In the genomic region with DNA sequence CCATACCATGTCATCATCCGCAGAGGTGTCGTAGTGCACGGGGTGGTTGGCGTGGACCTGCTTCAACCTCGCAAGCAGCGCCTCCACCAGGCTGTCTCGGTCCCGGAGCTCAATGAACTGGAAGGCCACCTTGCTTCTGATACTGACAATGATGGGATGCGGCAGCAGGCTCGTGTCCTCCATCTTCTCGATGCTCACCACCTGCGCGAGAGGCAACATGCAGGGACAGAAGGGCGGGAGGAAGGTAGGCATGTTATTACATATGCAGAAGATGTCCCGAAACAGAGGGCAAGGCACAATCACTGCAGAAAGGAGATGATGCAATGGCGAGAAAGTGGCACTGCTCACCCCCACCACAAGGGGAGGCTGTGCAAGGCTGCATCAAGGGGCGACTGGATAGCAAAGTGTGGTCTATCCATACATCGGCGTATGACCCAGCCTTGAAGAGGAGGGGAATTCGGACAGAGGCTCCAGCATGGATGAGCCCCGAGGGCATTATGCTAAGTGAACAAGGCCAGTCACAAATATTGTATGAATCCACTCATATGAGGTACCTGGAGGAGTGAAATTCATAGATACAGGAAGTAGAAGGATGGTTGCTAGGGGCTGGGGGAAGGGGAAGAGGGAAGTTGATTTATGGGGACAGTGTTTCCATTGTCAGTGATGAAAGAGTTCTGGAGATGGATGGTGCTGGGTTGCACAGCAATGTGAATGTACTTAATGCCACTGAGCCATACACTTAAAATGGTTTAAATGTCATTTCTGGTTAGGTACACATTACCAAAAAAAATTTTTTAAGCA, we compare ENCODE assay signal across 1 cellular context.
TF ChIP-seq lines count a peak whose summit lies in the region.

No MANE protein-coding gene starts in this region.

TF ChIP-seq in HepG2, 621 proteins besides CTCF, POLR2A, EP300 and RAD21 (continued from another document and continues in another):
- TF ChIP-seq, protein P1, sequence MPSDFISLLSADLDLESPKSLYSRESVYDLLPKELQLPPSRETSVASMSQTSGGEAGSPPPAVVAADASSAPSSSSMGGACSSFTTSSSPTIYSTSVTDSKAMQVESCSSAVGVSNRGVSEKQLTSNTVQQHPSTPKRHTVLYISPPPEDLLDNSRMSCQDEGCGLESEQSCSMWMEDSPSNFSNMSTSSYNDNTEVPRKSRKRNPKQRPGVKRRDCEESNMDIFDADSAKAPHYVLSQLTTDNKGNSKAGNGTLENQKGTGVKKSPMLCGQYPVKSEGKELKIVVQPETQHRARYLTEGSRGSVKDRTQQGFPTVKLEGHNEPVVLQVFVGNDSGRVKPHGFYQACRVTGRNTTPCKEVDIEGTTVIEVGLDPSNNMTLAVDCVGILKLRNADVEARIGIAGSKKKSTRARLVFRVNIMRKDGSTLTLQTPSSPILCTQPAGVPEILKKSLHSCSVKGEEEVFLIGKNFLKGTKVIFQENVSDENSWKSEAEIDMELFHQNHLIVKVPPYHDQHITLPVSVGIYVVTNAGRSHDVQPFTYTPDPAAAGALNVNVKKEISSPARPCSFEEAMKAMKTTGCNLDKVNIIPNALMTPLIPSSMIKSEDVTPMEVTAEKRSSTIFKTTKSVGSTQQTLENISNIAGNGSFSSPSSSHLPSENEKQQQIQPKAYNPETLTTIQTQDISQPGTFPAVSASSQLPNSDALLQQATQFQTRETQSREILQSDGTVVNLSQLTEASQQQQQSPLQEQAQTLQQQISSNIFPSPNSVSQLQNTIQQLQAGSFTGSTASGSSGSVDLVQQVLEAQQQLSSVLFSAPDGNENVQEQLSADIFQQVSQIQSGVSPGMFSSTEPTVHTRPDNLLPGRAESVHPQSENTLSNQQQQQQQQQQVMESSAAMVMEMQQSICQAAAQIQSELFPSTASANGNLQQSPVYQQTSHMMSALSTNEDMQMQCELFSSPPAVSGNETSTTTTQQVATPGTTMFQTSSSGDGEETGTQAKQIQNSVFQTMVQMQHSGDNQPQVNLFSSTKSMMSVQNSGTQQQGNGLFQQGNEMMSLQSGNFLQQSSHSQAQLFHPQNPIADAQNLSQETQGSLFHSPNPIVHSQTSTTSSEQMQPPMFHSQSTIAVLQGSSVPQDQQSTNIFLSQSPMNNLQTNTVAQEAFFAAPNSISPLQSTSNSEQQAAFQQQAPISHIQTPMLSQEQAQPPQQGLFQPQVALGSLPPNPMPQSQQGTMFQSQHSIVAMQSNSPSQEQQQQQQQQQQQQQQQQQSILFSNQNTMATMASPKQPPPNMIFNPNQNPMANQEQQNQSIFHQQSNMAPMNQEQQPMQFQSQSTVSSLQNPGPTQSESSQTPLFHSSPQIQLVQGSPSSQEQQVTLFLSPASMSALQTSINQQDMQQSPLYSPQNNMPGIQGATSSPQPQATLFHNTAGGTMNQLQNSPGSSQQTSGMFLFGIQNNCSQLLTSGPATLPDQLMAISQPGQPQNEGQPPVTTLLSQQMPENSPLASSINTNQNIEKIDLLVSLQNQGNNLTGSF (CRISPR knock-in tag; IDR thresholded peaks at IDR 0.05): no peak
- TF ChIP-seq, protein P2, sequence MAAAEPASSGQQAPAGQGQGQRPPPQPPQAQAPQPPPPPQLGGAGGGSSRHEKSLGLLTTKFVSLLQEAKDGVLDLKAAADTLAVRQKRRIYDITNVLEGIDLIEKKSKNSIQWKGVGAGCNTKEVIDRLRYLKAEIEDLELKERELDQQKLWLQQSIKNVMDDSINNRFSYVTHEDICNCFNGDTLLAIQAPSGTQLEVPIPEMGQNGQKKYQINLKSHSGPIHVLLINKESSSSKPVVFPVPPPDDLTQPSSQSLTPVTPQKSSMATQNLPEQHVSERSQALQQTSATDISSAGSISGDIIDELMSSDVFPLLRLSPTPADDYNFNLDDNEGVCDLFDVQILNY (CRISPR knock-in tag; conservative IDR thresholded peaks at IDR 0.05): no peak
- no peak for TF ChIP-seq HMGA1 (CRISPR knock-in tag; conservative IDR thresholded peaks at IDR 0.05)
- TF ChIP-seq, protein P3, sequence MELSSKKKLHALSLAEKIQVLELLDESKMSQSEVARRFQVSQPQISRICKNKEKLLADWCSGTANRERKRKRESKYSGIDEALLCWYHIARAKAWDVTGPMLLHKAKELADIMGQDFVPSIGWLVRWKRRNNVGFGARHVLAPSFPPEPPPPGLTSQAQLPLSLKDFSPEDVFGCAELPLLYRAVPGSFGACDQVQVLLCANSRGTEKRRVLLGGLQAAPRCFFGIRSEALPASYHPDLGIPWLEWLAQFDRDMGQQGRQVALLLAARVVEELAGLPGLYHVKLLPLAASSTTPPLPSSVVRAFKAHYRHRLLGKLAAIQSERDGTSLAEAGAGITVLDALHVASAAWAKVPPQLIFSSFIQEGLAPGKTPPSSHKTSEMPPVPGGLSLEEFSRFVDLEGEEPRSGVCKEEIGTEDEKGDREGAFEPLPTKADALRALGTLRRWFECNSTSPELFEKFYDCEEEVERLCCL (CRISPR knock-in tag; IDR thresholded peaks at IDR 0.05; ENCODE audit: borderline replicate concordance): no peak
- no peak for TF ChIP-seq POLR2AphosphoS2 (IDR thresholded peaks at IDR 0.05; ENCODE audit: low read depth, low read length)
- peak; percentile 65; the same call in 1 of the 2 replicates for TF ChIP-seq KDM3A (CRISPR knock-in tag; IDR thresholded peaks at IDR 0.05; ENCODE audit: low read depth)
- TF ChIP-seq EZH2 (conservative IDR thresholded peaks at IDR 0.05; ENCODE audit: low read depth, low read length): no peak
- TF ChIP-seq, protein P4, sequence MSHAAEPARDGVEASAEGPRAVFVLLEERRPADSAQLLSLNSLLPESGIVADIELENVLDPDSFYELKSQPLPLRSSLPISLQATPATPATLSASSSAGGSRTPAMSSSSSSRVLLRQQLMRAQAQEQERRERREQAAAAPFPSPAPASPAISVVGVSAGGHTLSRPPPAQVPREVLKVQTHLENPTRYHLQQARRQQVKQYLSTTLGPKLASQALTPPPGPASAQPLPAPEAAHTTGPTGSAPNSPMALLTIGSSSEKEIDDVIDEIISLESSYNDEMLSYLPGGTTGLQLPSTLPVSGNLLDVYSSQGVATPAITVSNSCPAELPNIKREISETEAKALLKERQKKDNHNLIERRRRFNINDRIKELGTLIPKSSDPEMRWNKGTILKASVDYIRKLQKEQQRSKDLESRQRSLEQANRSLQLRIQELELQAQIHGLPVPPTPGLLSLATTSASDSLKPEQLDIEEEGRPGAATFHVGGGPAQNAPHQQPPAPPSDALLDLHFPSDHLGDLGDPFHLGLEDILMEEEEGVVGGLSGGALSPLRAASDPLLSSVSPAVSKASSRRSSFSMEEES (CRISPR knock-in tag; IDR thresholded peaks at IDR 0.05): 0 out of 2 replicates have a peak, but pooled peaks have one; percentile 40
- TF ChIP-seq KDM5A (IDR thresholded peaks at IDR 0.05; ENCODE audit: borderline replicate concordance, low read length): no peak
- no peak for TF ChIP-seq TBX3 (IDR thresholded peaks at IDR 0.05; ENCODE audit: borderline replicate concordance)
- TF ChIP-seq, protein P5, sequence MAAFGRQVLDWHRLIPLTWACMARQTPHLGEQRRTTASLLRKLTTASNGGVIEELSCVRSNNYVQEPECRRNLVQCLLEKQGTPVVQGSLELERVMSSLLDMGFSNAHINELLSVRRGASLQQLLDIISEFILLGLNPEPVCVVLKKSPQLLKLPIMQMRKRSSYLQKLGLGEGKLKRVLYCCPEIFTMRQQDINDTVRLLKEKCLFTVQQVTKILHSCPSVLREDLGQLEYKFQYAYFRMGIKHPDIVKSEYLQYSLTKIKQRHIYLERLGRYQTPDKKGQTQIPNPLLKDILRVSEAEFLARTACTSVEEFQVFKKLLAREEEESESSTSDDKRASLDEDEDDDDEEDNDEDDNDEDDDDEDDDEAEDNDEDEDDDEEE (CRISPR knock-in tag; IDR thresholded peaks at IDR 0.05): no peak
- no peak for TF ChIP-seq ZNF83 (CRISPR knock-in tag; IDR thresholded peaks at IDR 0.05; ENCODE audit: borderline replicate concordance)
- TF ChIP-seq CBX1 (IDR thresholded peaks at IDR 0.05; ENCODE audit: low read depth): no peak
- no peak for TF ChIP-seq ZNF569 (CRISPR knock-in tag; IDR thresholded peaks at IDR 0.05; ENCODE audit: borderline replicate concordance)
- TF ChIP-seq, protein P6, sequence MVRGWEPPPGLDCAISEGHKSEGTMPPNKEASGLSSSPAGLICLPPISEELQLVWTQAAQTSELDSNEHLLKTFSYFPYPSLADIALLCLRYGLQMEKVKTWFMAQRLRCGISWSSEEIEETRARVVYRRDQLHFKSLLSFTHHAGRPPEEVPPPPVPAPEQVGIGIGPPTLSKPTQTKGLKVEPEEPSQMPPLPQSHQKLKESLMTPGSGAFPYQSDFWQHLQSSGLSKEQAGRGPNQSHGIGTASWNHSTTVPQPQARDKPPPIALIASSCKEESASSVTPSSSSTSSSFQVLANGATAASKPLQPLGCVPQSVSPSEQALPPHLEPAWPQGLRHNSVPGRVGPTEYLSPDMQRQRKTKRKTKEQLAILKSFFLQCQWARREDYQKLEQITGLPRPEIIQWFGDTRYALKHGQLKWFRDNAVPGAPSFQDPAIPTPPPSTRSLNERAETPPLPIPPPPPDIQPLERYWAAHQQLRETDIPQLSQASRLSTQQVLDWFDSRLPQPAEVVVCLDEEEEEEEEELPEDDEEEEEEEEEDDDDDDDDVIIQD (CRISPR knock-in tag; IDR thresholded peaks at IDR 0.05; ENCODE audit: low read depth): 0 out of 2 replicates have a peak, but pooled peaks have one; percentile 59
- no peak for TF ChIP-seq ZNF547 (CRISPR knock-in tag; IDR thresholded peaks at IDR 0.05)
- TF ChIP-seq ZNF782 (CRISPR knock-in tag; IDR thresholded peaks at IDR 0.05; ENCODE audit: borderline replicate concordance): no peak
- TF ChIP-seq, protein P7, sequence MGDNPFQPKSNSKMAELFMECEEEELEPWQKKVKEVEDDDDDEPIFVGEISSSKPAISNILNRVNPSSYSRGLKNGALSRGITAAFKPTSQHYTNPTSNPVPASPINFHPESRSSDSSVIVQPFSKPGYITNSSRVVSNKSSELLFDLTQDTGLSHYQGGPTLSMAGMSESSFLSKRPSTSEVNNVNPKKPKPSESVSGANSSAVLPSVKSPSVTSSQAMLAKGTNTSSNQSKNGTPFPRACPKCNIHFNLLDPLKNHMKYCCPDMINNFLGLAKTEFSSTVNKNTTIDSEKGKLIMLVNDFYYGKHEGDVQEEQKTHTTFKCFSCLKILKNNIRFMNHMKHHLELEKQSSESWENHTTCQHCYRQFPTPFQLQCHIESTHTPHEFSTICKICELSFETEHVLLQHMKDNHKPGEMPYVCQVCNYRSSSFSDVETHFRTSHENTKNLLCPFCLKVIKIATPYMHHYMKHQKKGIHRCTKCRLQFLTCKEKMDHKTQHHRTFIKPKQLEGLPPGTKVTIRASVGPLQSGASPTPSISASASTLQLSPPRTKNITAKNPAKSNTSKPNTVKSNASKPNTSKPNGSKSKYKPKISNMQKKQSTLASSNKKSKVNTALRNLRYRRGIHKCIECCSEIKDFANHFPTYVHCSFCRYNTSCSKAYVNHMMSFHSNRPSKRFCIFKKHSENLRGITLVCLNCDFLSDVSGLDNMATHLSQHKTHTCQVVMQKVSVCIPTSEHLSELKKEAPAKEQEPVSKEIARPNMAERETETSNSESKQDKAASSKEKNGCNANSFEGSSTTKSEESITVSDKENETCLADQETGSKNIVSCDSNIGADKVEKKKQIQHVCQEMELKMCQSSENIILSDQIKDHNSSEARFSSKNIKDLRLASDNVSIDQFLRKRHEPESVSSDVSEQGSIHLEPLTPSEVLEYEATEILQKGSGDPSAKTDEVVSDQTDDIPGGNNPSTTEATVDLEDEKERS (CRISPR knock-in tag; IDR thresholded peaks at IDR 0.05): no peak
- TF ChIP-seq THYN1 (CRISPR knock-in tag; IDR thresholded peaks at IDR 0.05; ENCODE audit: borderline replicate concordance, low read depth): no peak
- TF ChIP-seq, protein P8, sequence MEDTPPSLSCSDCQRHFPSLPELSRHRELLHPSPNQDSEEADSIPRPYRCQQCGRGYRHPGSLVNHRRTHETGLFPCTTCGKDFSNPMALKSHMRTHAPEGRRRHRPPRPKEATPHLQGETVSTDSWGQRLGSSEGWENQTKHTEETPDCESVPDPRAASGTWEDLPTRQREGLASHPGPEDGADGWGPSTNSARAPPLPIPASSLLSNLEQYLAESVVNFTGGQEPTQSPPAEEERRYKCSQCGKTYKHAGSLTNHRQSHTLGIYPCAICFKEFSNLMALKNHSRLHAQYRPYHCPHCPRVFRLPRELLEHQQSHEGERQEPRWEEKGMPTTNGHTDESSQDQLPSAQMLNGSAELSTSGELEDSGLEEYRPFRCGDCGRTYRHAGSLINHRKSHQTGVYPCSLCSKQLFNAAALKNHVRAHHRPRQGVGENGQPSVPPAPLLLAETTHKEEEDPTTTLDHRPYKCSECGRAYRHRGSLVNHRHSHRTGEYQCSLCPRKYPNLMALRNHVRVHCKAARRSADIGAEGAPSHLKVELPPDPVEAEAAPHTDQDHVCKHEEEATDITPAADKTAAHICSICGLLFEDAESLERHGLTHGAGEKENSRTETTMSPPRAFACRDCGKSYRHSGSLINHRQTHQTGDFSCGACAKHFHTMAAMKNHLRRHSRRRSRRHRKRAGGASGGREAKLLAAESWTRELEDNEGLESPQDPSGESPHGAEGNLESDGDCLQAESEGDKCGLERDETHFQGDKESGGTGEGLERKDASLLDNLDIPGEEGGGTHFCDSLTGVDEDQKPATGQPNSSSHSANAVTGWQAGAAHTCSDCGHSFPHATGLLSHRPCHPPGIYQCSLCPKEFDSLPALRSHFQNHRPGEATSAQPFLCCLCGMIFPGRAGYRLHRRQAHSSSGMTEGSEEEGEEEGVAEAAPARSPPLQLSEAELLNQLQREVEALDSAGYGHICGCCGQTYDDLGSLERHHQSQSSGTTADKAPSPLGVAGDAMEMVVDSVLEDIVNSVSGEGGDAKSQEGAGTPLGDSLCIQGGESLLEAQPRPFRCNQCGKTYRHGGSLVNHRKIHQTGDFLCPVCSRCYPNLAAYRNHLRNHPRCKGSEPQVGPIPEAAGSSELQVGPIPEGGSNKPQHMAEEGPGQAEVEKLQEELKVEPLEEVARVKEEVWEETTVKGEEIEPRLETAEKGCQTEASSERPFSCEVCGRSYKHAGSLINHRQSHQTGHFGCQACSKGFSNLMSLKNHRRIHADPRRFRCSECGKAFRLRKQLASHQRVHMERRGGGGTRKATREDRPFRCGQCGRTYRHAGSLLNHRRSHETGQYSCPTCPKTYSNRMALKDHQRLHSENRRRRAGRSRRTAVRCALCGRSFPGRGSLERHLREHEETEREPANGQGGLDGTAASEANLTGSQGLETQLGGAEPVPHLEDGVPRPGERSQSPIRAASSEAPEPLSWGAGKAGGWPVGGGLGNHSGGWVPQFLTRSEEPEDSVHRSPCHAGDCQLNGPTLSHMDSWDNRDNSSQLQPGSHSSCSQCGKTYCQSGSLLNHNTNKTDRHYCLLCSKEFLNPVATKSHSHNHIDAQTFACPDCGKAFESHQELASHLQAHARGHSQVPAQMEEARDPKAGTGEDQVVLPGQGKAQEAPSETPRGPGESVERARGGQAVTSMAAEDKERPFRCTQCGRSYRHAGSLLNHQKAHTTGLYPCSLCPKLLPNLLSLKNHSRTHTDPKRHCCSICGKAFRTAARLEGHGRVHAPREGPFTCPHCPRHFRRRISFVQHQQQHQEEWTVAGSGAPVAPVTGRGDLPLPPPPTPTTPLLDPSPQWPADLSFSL (CRISPR knock-in tag; IDR thresholded peaks at IDR 0.05): no peak
- peak; percentile 73 for TF ChIP-seq FOSL2 (CRISPR knock-in tag; IDR thresholded peaks at IDR 0.05)
